ENCODE assay signal across 1 cellular context in the genomic region with DNA sequence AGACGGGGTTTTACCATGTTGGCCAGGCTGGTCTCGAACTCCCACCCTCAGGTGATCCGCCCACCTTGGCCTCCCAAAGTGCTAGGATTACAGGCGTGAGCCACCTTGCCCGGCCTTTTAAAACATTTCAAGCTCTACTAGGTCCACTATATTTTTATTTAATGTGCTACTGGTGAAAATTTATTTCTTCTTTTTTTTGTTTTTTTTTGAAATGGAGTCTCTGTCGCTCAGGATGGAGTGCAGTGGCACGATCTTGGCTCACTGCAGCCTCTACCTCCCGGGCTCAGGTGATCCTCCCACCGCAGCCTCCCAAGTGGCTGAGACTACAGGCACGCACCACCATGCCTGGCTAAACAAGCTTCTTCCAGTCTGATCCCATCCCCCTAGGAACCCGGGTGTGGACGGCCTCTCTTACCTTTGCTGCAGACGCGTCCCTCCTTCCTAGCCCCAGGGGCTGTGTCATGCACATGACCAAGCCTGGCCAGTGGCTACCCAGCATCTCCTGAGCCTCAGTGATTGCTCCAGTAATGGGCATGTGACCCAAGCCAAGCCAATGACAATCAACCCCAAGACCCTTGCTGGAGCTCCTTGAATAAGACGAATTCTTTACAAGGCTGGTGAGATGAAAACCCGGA.
TF ChIP-seq lines count a peak whose summit lies in the region.

No MANE protein-coding gene starts in this region.

TF ChIP-seq in IMR-90, 13 proteins besides CTCF, POLR2A, EP300 and RAD21:
- no peak for TF ChIP-seq CHD1 (IDR thresholded peaks at IDR 0.05; ENCODE audit: low read depth, low read length)
- no peak for TF ChIP-seq BHLHE40 (IDR thresholded peaks at IDR 0.05; ENCODE audit: low read depth, low read length)
- no peak for TF ChIP-seq NFE2L2 (IDR thresholded peaks at IDR 0.05; ENCODE audit: low read depth, low read length)
